10 cellular contexts compared by ENCODE assay signal in the genomic region with DNA sequence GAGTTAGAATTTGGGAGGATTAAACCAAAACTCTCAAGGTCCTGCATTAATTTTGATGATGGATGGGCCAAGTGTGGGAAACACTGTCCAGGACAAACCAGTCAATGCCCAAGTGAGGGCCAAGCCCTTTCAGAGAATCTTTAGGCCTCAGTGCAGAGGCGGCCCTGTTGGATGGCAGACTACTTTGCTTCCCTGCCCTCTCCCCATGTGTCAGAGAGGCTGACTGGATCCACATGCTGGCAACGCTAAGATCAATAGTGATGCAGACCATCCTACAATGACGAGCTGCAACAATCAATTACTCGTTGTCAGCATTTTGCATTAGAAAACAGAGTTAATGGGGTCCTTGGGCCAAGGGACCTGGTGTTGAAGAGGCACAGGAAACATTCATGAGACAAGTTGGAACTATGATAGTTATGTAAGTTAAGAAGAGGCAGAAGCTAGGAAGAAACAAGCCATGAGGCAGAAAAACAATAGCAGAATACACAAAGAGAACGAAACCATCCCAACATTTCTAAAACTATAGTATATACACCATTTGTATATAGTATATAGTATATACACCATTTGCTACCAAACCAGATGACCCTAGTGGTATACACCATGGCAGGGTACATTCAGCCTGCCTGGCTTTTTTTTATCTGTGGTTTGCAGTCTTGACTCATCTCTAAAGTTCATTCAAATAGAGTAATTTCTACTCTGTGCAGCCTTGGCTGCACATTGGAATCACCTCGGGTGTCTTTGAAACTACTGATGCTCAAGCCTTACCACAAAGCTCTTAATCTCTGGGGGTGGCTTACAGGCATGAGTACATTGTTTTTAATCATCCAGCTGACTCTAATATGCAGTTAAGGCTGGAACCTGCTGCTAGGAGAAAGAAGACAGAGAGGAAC.
DNase-seq lines count a peak whose midpoint lies in the region; ATAC-seq, FAIRE-seq and TF ChIP-seq lines count a peak whose summit lies in the region.
"Had no signal": no experiment of that assay in that cellular context is flagged by ENCODE, and none has a peak within 500 bp of the region (broad histone marks: within the 10 kb centered on the region; RNA-seq: fewer than 3 reads in every experiment).

No MANE protein-coding gene starts in this region.

- ATAC-seq in GM18870 (IDR thresholded peaks at IDR 0.05; ENCODE audit: unreplicated experiment) (peak; percentile 93), GM21619 (IDR thresholded peaks at IDR 0.05; ENCODE audit: unreplicated experiment) (peak; percentile 88), HG03196 (IDR thresholded peaks at IDR 0.05; ENCODE audit: unreplicated experiment) (peak; percentile 85)
- ATAC-seq: left lung had no signal

- DNase-seq in H1 (ENCODE audit: low read depth in 1 of 2, low spot score in 2 of 2) = no peak
- DNase-seq in testis = no peak
- DNase-seq in head of caudate nucleus = no peak
- DNase-seq in NCI-H2107 treated with DMSO at 0.1 percent for 48 hours (lab: John Stamatoyannopoulos, UW; ENCODE audit: unreplicated experiment) = no peak
- DNase-seq in activated CD4-positive, alpha-beta T cell treated with anti-CD3 and anti-CD28 coated beads for 1 hour = no peak
- DNase-seq: NCI-H345 had no signal

- no peak overlapping the region for H2AK5ac ChIP-seq in H1 (ENCODE audit: low read depth, low read length)

- H3K4me1 ChIP-seq in H1 (replicated peaks in 1 of 4; ENCODE audit: control insufficient read depth in 3 of 4, insufficient read depth in 4 of 4, low read length in 3 of 4) (no peaks in the 10 kb centered on the region), testis (no peaks in the 10 kb centered on the region)
- H3K4me1 ChIP-seq: left lung had no signal

- H3K56ac ChIP-seq in H1 (replicated peaks; ENCODE audit: insufficient read length, low read depth, low read length) = no peak overlapping the region

- H3K36me3 ChIP-seq in H1 (ENCODE audit: control insufficient read depth in 2 of 4, insufficient read depth in 4 of 4, low read length in 3 of 4) = no peaks in the 10 kb centered on the region
- H3K36me3 ChIP-seq in testis (ENCODE audit: low read depth, missing control alignments) = no peaks in the 10 kb centered on the region
- H3K36me3 ChIP-seq: left lung had no signal

- no peak for TF ChIP-seq CTCF in H1 (IDR thresholded peaks at IDR 0.05; ENCODE audit: control extremely low read depth in 1 of 3, insufficient read depth in 1 of 3, low read depth in 1 of 3, low read length in 3 of 3)
- no peak for TF ChIP-seq CTCF in testis (IDR thresholded peaks at IDR 0.05)

- H4K8ac ChIP-seq in H1 (ENCODE audit: extremely low read depth, insufficient read depth, low read length) = no peak overlapping the region

- H3K79me1 ChIP-seq in H1 (ENCODE audit: low read depth, low read length) = no peaks in the 10 kb centered on the region

- no peak overlapping the region for H3K14ac ChIP-seq in H1 (ENCODE audit: insufficient read length)

- no peak overlapping the region for H3K18ac ChIP-seq in H1 (ENCODE audit: extremely low read depth, low read length)

- POLR2A ChIA-PET in H1 (lab: Charles Lee; ENCODE audit: partially characterized antibody) = no interaction called here

- TF ChIP-seq RAD21 in H1 (IDR thresholded peaks at IDR 0.05 in 1 of 2, conservative IDR thresholded peaks at IDR 0.05 in 1 of 2; ENCODE audit: low read depth in 2 of 2, low read length in 2 of 2) = no peak

- H3K27me3 ChIP-seq in H1 (replicated peaks in 1 of 4; ENCODE audit: control insufficient read depth in 3 of 4, extremely low read depth in 1 of 4, insufficient read depth in 3 of 4, low read length in 3 of 4) (no peaks in the 10 kb centered on the region), testis (no peaks in the 10 kb centered on the region)
- H3K27me3 ChIP-seq: left lung had no signal

- H2BK12ac ChIP-seq in H1 (ENCODE audit: low read depth, low read length) = no peak overlapping the region

- WGBS in H1 (ENCODE audit: extremely low coverage in 1 of 2, insufficient coverage in 1 of 2, insufficient read length in 1 of 2, insufficient replicate concordance in 2 of 2, low coverage in 1 of 2, low lambda C conversion rate in 2 of 2, missing lambda C conversion rate in 1 of 2), 2 experiments = 84% methylated on average over 6 of the region's 6 CpGs; no CpG with 5 or more reads in 1 of the 2 experiments
- WGBS in testis, 2 donors = 88 to 93% methylated on average over 6 of the region's 6 CpGs

- H2BK20ac ChIP-seq in H1 (ENCODE audit: low read length) = no peak overlapping the region

- peak overlapping the region; percentile 8; the same call in 1 of the 2 replicates for H2AFZ ChIP-seq in H1 (ENCODE audit: low read length)

- H3K27ac ChIP-seq in H1 (ENCODE audit: low read depth, low read length) = no peak overlapping the region
- H3K27ac ChIP-seq in testis = no peak overlapping the region
- H3K27ac ChIP-seq: left lung had no signal

- H2BK120ac ChIP-seq in H1 (replicated peaks; ENCODE audit: low read depth, low read length) = no peak overlapping the region

- no peaks in the 10 kb centered on the region for H4K20me1 ChIP-seq in H1 (replicated peaks in 1 of 2; ENCODE audit: control insufficient read depth in 1 of 2, insufficient read depth in 2 of 2, low read length in 2 of 2)

- H3K9me3 ChIP-seq in H1 (ENCODE audit: insufficient read depth in 2 of 2, low read depth in 1 of 2, low read length in 1 of 2) (no peaks in the 10 kb centered on the region), testis (no peaks in the 10 kb centered on the region)
- H3K9me3 ChIP-seq: left lung had no signal

- intact Hi-C loops in testis (cut with DNase I; ENCODE audit: low total_unique reads) = no loop called here
- intact Hi-C loops in head of caudate nucleus (cut with DNase I) = no loop called here

- no peak overlapping the region for H3K4me2 ChIP-seq in H1 (ENCODE audit: insufficient read depth in 1 of 2, low read depth in 2 of 2, low read length in 2 of 2)

- H4K5ac ChIP-seq in H1 (ENCODE audit: insufficient read length, low read depth, low read length) = no peak overlapping the region

- H2BK15ac ChIP-seq in H1 (ENCODE audit: low read length) = no peak overlapping the region

- H3K79me2 ChIP-seq in H1 (ENCODE audit: control insufficient read depth in 1 of 2, insufficient read depth in 2 of 2, low read length in 2 of 2) = no peaks in the 10 kb centered on the region

- TF ChIP-seq POLR2A in H1 (IDR thresholded peaks at IDR 0.05; ENCODE audit: control extremely low read depth in 1 of 2, low read depth in 2 of 2, low read length in 2 of 2) (no peak), testis (IDR thresholded peaks at IDR 0.05) (no peak)

- H3K23me2 ChIP-seq in H1 (ENCODE audit: low read depth, low read length) = no peaks in the 10 kb centered on the region

- H3K4me3 ChIP-seq in H1 (ENCODE audit: extremely low read depth in 1 of 4, insufficient read depth in 2 of 4, low read depth in 3 of 4, low read length in 4 of 4) = no peak overlapping the region
- no peak overlapping the region for H3K4me3 ChIP-seq in testis
- H3K4me3 ChIP-seq: left lung had no signal

- H4K91ac ChIP-seq in H1 (replicated peaks; ENCODE audit: insufficient read length, low read length) = no peak overlapping the region

- no peak overlapping the region for H3K9ac ChIP-seq in H1 (replicated peaks in 1 of 4; ENCODE audit: extremely low read depth in 1 of 4, low read depth in 3 of 4, low read length in 3 of 4)

- TF ChIP-seq EP300 in H1 (IDR thresholded peaks at IDR 0.05; ENCODE audit: borderline replicate concordance in 1 of 2, low read depth in 2 of 2, low read length in 2 of 2) = no peak

- H2BK5ac ChIP-seq in H1 (ENCODE audit: low read depth, low read length) = no peak overlapping the region

- CTCF ChIA-PET in H1 (lab: Charles Lee; ENCODE audit: partially characterized antibody) = no interaction called here

- no peak overlapping the region for H3K4ac ChIP-seq in H1 (replicated peaks; ENCODE audit: insufficient read length, low read depth, low read length)

- no peak for FAIRE-seq in H1 (lab: Jason Lieb, UNC)

- H3K23ac ChIP-seq in H1 (ENCODE audit: insufficient read length) = no peak overlapping the region

TF ChIP-seq in H1, 55 proteins besides CTCF, POLR2A, EP300 and RAD21 (continues in another document):
- TF ChIP-seq POU5F1 (IDR thresholded peaks at IDR 0.05; ENCODE audit: low read depth, low read length) = no peak
- TF ChIP-seq NANOG (IDR thresholded peaks at IDR 0.05; ENCODE audit: insufficient read depth, low read depth, low read length, poor library complexity, severe bottlenecking) = peak; percentile 30
